In genomic region chr16:63776437-63776836, GRCh38 we compare ENCODE assay signal across 38 cellular contexts.
"Had no signal": no experiment of that assay in that cellular context is flagged by ENCODE, and none has a peak within 500 bp of the region (broad histone marks: within the 10 kb centered on the region; RNA-seq: fewer than 3 reads in every experiment).

No MANE protein-coding gene starts in this region.

- H3K9me3 ChIP-seq: adrenal gland, body of pancreas, breast epithelium had no signal

- ATAC-seq: activated CD8-positive, alpha-beta T cell treated with anti-CD3 and anti-CD28 coated beads for 36 hours; activated naive CD4-positive, alpha-beta T cell treated with anti-CD3 and anti-CD28 coated beads, Interleukin-2, amount 50 U/mL, for 72 hours; activated T-cell treated with anti-CD3 and anti-CD28 coated beads, Interleukin-2, amount 50 U/mL, for 4 hours; activated T-cell treated with anti-CD3 and anti-CD28 coated beads, Interleukin-2, amount 50 U/mL, for 72 hours; activated T-helper 17 cell treated with anti-CD3 and anti-CD28 coated beads, Interleukin-2, amount 50 U/mL, for 72 hours; body of pancreas had no signal

- H3K36me3 Mint-ChIP-seq: activated CD4-positive, alpha-beta memory T cell treated with anti-CD3 and anti-CD28 coated beads for 36 hours; activated naive CD8-positive, alpha-beta T cell treated with anti-CD3 and anti-CD28 coated beads for 36 hours had no signal

- H3K36me3 ChIP-seq: adrenal gland, brain microvascular endothelial cell, breast epithelium, cardiac muscle cell had no signal

- H3K4me1 Mint-ChIP-seq: activated B cell treated with CpG ODN at 0.5 μM for 24 hours; activated CD4-positive, alpha-beta T cell treated with anti-CD3 and anti-CD28 coated beads, Interleukin-2, amount 10 ng/mL, durations not matched to agents 24 days and 14 days; activated naive CD8-positive, alpha-beta T cell treated with anti-CD3 and anti-CD28 coated beads for 36 hours; activated T-helper 17 cell treated with anti-CD3 and anti-CD28 coated beads, Interleukin-2, amount 50 U/mL, for 72 hours; central memory CD8-positive, alpha-beta T cell had no signal

- H3K27me3 ChIP-seq: adrenal gland, body of pancreas, brain microvascular endothelial cell, breast epithelium, cardiac muscle cell had no signal

- H3K4me3 ChIP-seq: adrenal gland, body of pancreas, breast epithelium, cardiac muscle cell had no signal

- H3K27ac Mint-ChIP-seq: activated B cell treated with CpG ODN at 0.5 μM for 24 hours; activated CD4-positive, alpha-beta memory T cell treated with anti-CD3 and anti-CD28 coated beads for 36 hours; activated CD4-positive, alpha-beta T cell treated with anti-CD3 and anti-CD28 coated beads, Interleukin-2, amount 10 ng/mL, durations not matched to agents 24 days and 14 days; activated CD8-positive, alpha-beta T cell treated with anti-CD3 and anti-CD28 coated beads for 36 hours; activated naive CD4-positive, alpha-beta T cell treated with anti-CD3 and anti-CD28 coated beads for 36 hours; activated naive CD4-positive, alpha-beta T cell treated with anti-CD3 and anti-CD28 coated beads, Interleukin-2, amount 50 U/mL, for 72 hours; activated naive CD8-positive, alpha-beta T cell treated with anti-CD3 and anti-CD28 coated beads for 36 hours; activated T-cell treated with anti-CD3 and anti-CD28 coated beads, Interleukin-2, amount 50 U/mL, for 72 hours; activated T-helper 1 cell treated with anti-CD3 and anti-CD28 coated beads, Interleukin-12 subunit alpha, Interleukin-12 subunit beta, Interleukin-2, Interleukin-4 antibody, amounts not matched to agents 30 ng/mL and 10 ng/mL and 1 ng/mL, durations not matched to agents 14 hours and 24 hours and 36 hours; activated T-helper 17 cell treated with anti-CD3 and anti-CD28 coated beads, Interleukin-2, amount 50 U/mL, for 72 hours; T-helper 1 cell treated with Interleukin-12 subunit alpha and Interleukin-12 subunit beta and Interleukin-4 antibody, amounts not matched to agents 30 μg/mL and 1 μg/mL, for 36 hours; T-helper 2 cell treated with Interferon-gamma antibody and Interleukin-4, amounts not matched to agents 5 μg/mL and 100 μg/mL, for 36 hours had no signal

- H3K4me3 Mint-ChIP-seq: activated B cell treated with CpG ODN at 0.5 μM for 24 hours; activated CD4-positive, alpha-beta memory T cell treated with anti-CD3 and anti-CD28 coated beads for 36 hours; activated CD4-positive, alpha-beta T cell treated with anti-CD3 and anti-CD28 coated beads, Interleukin-2, amount 10 ng/mL, durations not matched to agents 24 days and 14 days; activated CD8-positive, alpha-beta T cell treated with anti-CD3 and anti-CD28 coated beads for 36 hours; activated naive CD4-positive, alpha-beta T cell treated with anti-CD3 and anti-CD28 coated beads for 36 hours; activated naive CD8-positive, alpha-beta T cell treated with anti-CD3 and anti-CD28 coated beads for 36 hours; activated T-cell treated with anti-CD3 and anti-CD28 coated beads, Interleukin-2, amount 50 U/mL, for 4 hours; activated T-cell treated with anti-CD3 and anti-CD28 coated beads, Interleukin-2, amount 50 U/mL, for 72 hours; activated T-helper 1 cell treated with anti-CD3 and anti-CD28 coated beads, Interleukin-12 subunit alpha, Interleukin-12 subunit beta, Interleukin-2, Interleukin-4 antibody, amounts not matched to agents 30 ng/mL and 10 ng/mL and 1 ng/mL, durations not matched to agents 14 hours and 24 hours and 36 hours; activated T-helper 17 cell treated with anti-CD3 and anti-CD28 coated beads, Interleukin-2, amount 50 U/mL, for 72 hours; central memory CD8-positive, alpha-beta T cell; T-helper 1 cell treated with Interleukin-12 subunit alpha and Interleukin-12 subunit beta and Interleukin-4 antibody, amounts not matched to agents 30 μg/mL and 1 μg/mL, for 36 hours; T-helper 2 cell treated with Interferon-gamma antibody and Interleukin-4, amounts not matched to agents 5 μg/mL and 100 μg/mL, for 36 hours had no signal

- H3K4me1 ChIP-seq: adrenal gland, body of pancreas, breast epithelium had no signal

- H3K27me3 Mint-ChIP-seq: activated B cell treated with CpG ODN at 0.5 μM for 24 hours; activated CD4-positive, alpha-beta memory T cell treated with anti-CD3 and anti-CD28 coated beads for 36 hours; activated CD4-positive, alpha-beta T cell treated with anti-CD3 and anti-CD28 coated beads, Interleukin-2, amount 10 ng/mL, durations not matched to agents 24 days and 14 days; activated CD8-positive, alpha-beta T cell treated with anti-CD3 and anti-CD28 coated beads for 36 hours; activated naive CD8-positive, alpha-beta T cell treated with anti-CD3 and anti-CD28 coated beads for 36 hours; activated T-helper 17 cell treated with anti-CD3 and anti-CD28 coated beads, Interleukin-2, amount 50 U/mL, for 72 hours; central memory CD8-positive, alpha-beta T cell had no signal

- DNase-seq: activated B cell treated with CpG ODN at 0.5 μM for 24 hours; activated CD4-positive, alpha-beta memory T cell treated with anti-CD3 and anti-CD28 coated beads for 36 hours; activated CD4-positive, alpha-beta T cell treated with anti-CD3 and anti-CD28 coated beads for 4 hours; activated CD4-positive, alpha-beta T cell treated with anti-CD3 and anti-CD28 coated beads, Interleukin-2, amount 10 ng/mL, durations not matched to agents 24 days and 14 days; activated CD4-positive, alpha-beta T cell treated with anti-CD3 and anti-CD28 coated beads, Interleukin-2, amount 50 U/mL, for 1 hour; activated CD4-positive, alpha-beta T cell treated with anti-CD3 and anti-CD28 coated beads, Interleukin-2, amount 50 U/mL, for 4 hours; activated CD4-positive, CD25-positive, alpha-beta regulatory T cell treated with anti-CD3 and anti-CD28 coated beads, Interleukin-2, amount 50 U/mL, for 72 hours; activated CD8-positive, alpha-beta memory T cell treated with anti-CD3 and anti-CD28 coated beads, Interleukin-2, amount 50 U/mL, for 4 hours; activated CD8-positive, alpha-beta T cell treated with anti-CD3 and anti-CD28 coated beads for 36 hours; activated effector memory CD4-positive, alpha-beta T cell treated with anti-CD3 and anti-CD28 coated beads, Interleukin-2, amount 50 U/mL, for 16 hours; activated gamma-delta T cell treated with Interleukin-2 at 50 U/mL for 16 hours; activated naive CD4-positive, alpha-beta T cell; activated naive CD4-positive, alpha-beta T cell treated with anti-CD3 and anti-CD28 coated beads for 36 hours; activated naive CD4-positive, alpha-beta T cell treated with anti-CD3 and anti-CD28 coated beads, Interleukin-2, amount 50 U/mL, for 16 hours; activated naive CD8-positive, alpha-beta T cell treated with anti-CD3 and anti-CD28 coated beads for 36 hours; activated T-cell treated with anti-CD3 and anti-CD28 coated beads for 4 hours; activated T-cell treated with anti-CD3 and anti-CD28 coated beads, Interleukin-2, amount 50 U/mL, for 1 hour; activated T-cell treated with anti-CD3 and anti-CD28 coated beads, Interleukin-2, amount 50 U/mL, for 4 hours; activated T-cell treated with anti-CD3 and anti-CD28 coated beads, Interleukin-2, amount 50 U/mL, for 72 hours; adrenal gland; amniotic stem cell; aorta; body of pancreas; brain microvascular endothelial cell; caudate nucleus; cerebellar nuclear complex; T-helper 1 cell; T-helper 2 cell; T-helper 9 cell had no signal

- H3K27ac ChIP-seq: adrenal gland, body of pancreas, brain microvascular endothelial cell, breast epithelium, cardiac muscle cell, VCaP had no signal
